Comparison of ENCODE assay signal across 8 cellular contexts in the genomic region with DNA sequence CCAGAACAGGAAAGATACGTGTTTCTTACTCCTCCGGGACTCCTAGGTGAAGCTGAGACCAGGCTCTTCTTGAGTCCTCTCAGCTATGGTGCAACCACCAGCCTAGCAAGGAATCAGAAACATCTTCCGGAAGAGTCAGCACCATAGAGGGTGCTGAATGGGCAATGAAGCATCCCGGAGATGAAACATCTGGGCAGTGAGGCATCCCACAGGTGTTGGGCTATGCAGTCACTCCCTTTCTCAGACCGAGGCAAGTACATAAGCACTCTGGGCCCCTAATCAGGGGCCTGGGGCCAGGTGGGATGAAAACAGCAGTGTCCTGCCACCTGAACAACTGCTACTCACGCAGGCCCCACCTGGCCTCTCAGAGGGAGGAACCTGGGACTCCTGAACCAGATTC. TPM values are rescaled to one million over a fixed set of nuclear protein-coding genes. Genes with fewer than 3 reads are reported as not detected.
DNase-seq lines count a peak whose midpoint lies in the region; ATAC-seq, FAIRE-seq and TF ChIP-seq lines count a peak whose summit lies in the region.

No MANE protein-coding gene starts in this region.

- TF ChIP-seq CTCF in K562 (IDR thresholded peaks at IDR 0.05 in 2 of 3, conservative IDR thresholded peaks at IDR 0.05 in 1 of 3; ENCODE audit: insufficient read depth in 2 of 3, low read depth in 1 of 3, low read length in 3 of 3): no peak

- intact Hi-C loops in K562 (cut with micrococcal nuclease): no loop called here

- H3K9me3 Mint-ChIP-seq in activated naive CD4-positive, alpha-beta T cell treated with anti-CD3 and anti-CD28 coated beads, Interleukin-2, amount 10 ng/mL, durations not matched to agents 7 days and 5 days: peaks cover 2% of the 10 kb centered on the region

- no TSS peak for BruUV-seq in K562 (replicated peaks; lab: Mats Ljungman, UMichigan)

- peaks cover 64% of the 10 kb centered on the region for H3K79me2 ChIP-seq in K562 (ENCODE audit: control insufficient read depth, insufficient read depth, low read length)

- H3K27ac ChIP-seq in K562 (ENCODE audit: extremely low read depth, low read depth, low read length): peak overlapping the region; percentile 20
- H3K27ac ChIP-seq in mesodermal cell (ENCODE audit: low read depth, low read length, severe bottlenecking): no peak overlapping the region

- in situ Hi-C loops in K562 (cut with MboI): no loop called here

- TF ChIP-seq POLR2A in K562 (conservative IDR thresholded peaks at IDR 0.05): no peak

- CTCF ChIA-PET in activated naive CD4-positive, alpha-beta T cell treated with anti-CD3 and anti-CD28 coated beads, Interleukin-2, amount 10 ng/mL, durations not matched to agents 7 days and 5 days (lab: Charles Lee): interaction anchor here (1.4 to 11.3 kb wide), 3 partner anchors 15 to 71 kb away, joined by 10 to 100 read pairs (median 14); partner anchors contain the start of genes DUSP28 and RNPEPL1
- CTCF ChIA-PET in K562 (lab: Yijun Ruan, JAX; ENCODE audit: low intra/inter-chr PET ratio): no interaction called here

- no peak for FAIRE-seq in K562 (lab: Jason Lieb, UNC)

- POLR2A ChIA-PET in K562 (lab: Yijun Ruan, JAX): interaction anchor here (1.0 kb wide), 1 partner anchor 9 kb away, joined by 4 read pairs; no protein-coding TSS in a partner anchor

- peak overlapping the region; percentile 82 to 95 for H3K9ac ChIP-seq in K562 (ENCODE audit: insufficient read depth in 1 of 2, low read depth in 2 of 2, low read length in 2 of 2)

- peaks cover 23% of the 10 kb centered on the region for H3K36me3 Mint-ChIP-seq in activated naive CD4-positive, alpha-beta T cell treated with anti-CD3 and anti-CD28 coated beads, Interleukin-2, amount 10 ng/mL, durations not matched to agents 7 days and 5 days

- DNase-seq in activated naive CD4-positive, alpha-beta T cell treated with anti-CD3 and anti-CD28 coated beads, Interleukin-2, amount 10 ng/mL, durations not matched to agents 7 days and 5 days: no peak
- DNase-seq in activated naive CD4-positive, alpha-beta T cell (lab: John Stamatoyannopoulos, UW): no peak
- no peak for DNase-seq in K562 (ENCODE audit: extremely low read depth in 1 of 4, low spot score in 3 of 4)
- no peak for DNase-seq in OCI-M1 (lab: John Stamatoyannopoulos, UW)
- DNase-seq in anterior cingulate cortex (lab: John Stamatoyannopoulos, UW): no peak

- H3K36me3 ChIP-seq in K562 (ENCODE audit: control insufficient read depth, insufficient read depth, low read length): peaks cover 16% of the 10 kb centered on the region; the same call in 2 of the 3 replicates
- peaks cover 39% of the 10 kb centered on the region for H3K36me3 ChIP-seq in mesodermal cell (ENCODE audit: control insufficient read depth, insufficient read depth, low read length)

- H2AFZ ChIP-seq in K562 (ENCODE audit: low read depth, low read length): no peak overlapping the region

- H3K27me3 ChIP-seq in K562 (ENCODE audit: control insufficient read depth in 2 of 2, insufficient read depth in 2 of 2, low read length in 2 of 2): no peaks in the 10 kb centered on the region

- peak; percentile 24 for ATAC-seq in HG03432 (IDR thresholded peaks at IDR 0.05; ENCODE audit: unreplicated experiment)
- no peak for ATAC-seq in K562
- ATAC-seq in GM21360 (IDR thresholded peaks at IDR 0.05; ENCODE audit: unreplicated experiment): no peak

- no peaks in the 10 kb centered on the region for H3K9me1 ChIP-seq in K562 (ENCODE audit: control insufficient read depth, insufficient read depth, low read length)

- TF ChIP-seq EP300 in K562 (IDR thresholded peaks at IDR 0.05; ENCODE audit: low read length): no peak

- H4K20me1 ChIP-seq in K562 (replicated peaks; ENCODE audit: control insufficient read depth, insufficient read depth, low read length): no peaks in the 10 kb centered on the region; the same call in 1 of the 2 replicates

- peak overlapping the region; percentile 86 for H3K4me3 Mint-ChIP-seq in activated naive CD4-positive, alpha-beta T cell treated with anti-CD3 and anti-CD28 coated beads, Interleukin-2, amount 10 ng/mL, durations not matched to agents 7 days and 5 days

- H3K27ac Mint-ChIP-seq in activated naive CD4-positive, alpha-beta T cell treated with anti-CD3 and anti-CD28 coated beads, Interleukin-2, amount 10 ng/mL, durations not matched to agents 7 days and 5 days: no peak overlapping the region

- peak overlapping the region; percentile 92 for H3K4me3 ChIP-seq in K562
- H3K4me3 ChIP-seq in mesodermal cell (ENCODE audit: extremely low read depth, insufficient read depth, low read length, poor library complexity, severe bottlenecking): peak overlapping the region; percentile 98

- H3K4me2 ChIP-seq in K562 (ENCODE audit: insufficient read depth, low read length): peak overlapping the region; percentile 93

- H3K4me1 ChIP-seq in K562 (replicated peaks in 1 of 2; ENCODE audit: control insufficient read depth in 2 of 2, insufficient read depth in 2 of 2, low read length in 2 of 2) (peaks cover 35 to 51% of the 10 kb centered on the region in 2 experiments), mesodermal cell (ENCODE audit: control insufficient read depth, insufficient read depth, low read length, poor library complexity, severe bottlenecking) (peaks cover 31% of the 10 kb centered on the region)

- WGBS in K562 (ENCODE audit: insufficient coverage, low coverage, missing lambda C conversion rate): 23% methylated on average over 6 of the region's 6 CpGs
- WGBS in mesodermal cell (ENCODE audit: insufficient coverage in 2 of 2), 2 experiments: 83 to 91% methylated on average over 6 of the region's 6 CpGs

- TF ChIP-seq RAD21 in K562 (CRISPR knock-in tag; conservative IDR thresholded peaks at IDR 0.05 in 1 of 2, IDR thresholded peaks at IDR 0.05 in 1 of 2): no peak

- H3K27me3 Mint-ChIP-seq in activated naive CD4-positive, alpha-beta T cell treated with anti-CD3 and anti-CD28 coated beads, Interleukin-2, amount 10 ng/mL, durations not matched to agents 7 days and 5 days: no peaks in the 10 kb centered on the region

- H3K9me3 ChIP-seq in K562 (replicated peaks; ENCODE audit: control insufficient read depth, insufficient read depth, low read depth, low read length): no peaks in the 10 kb centered on the region
- no peaks in the 10 kb centered on the region for H3K9me3 ChIP-seq in mesodermal cell (ENCODE audit: control insufficient read depth, low read length)

- peaks cover 53% of the 10 kb centered on the region for H3K4me1 Mint-ChIP-seq in activated naive CD4-positive, alpha-beta T cell treated with anti-CD3 and anti-CD28 coated beads, Interleukin-2, amount 10 ng/mL, durations not matched to agents 7 days and 5 days

RNA-seq across cellular contexts. Expression of gene CAPN10, which starts 1.4 kb away (rescaled TPM):
- 47.6 and 128 TPM in 2 replicates for total RNA-seq in K562 (2011; cell fraction: chromatin; rRNA removed; ENCODE audit: low replicate concordance)
- 79.5 and 81.2 TPM in 2 replicates for total RNA-seq in K562 (2011; cell fraction: nucleolus; rRNA removed)
- 52.6 and 61.5 TPM in 2 replicates for total RNA-seq in K562 (2011; cell fraction: nucleoplasm; rRNA removed)
- total RNA-seq in K562 (2014; rRNA removed) (18.6 and 24.3 TPM in 2 replicates), K562 (2014; rRNA removed; fragmentation: Illumina TruSeq; extraction: Trizol) (3.7 and 4.1 TPM in 2 replicates), K562 (2015; rRNA removed; fragmentation: Illumina TruSeq; extraction: Trizol) (10.4 and 14.5 TPM in 2 replicates), K562 (2021) (19.3 and 25.3 TPM in 2 replicates)
- polyA plus RNA-seq in K562 (2011; rRNA removed) (8.4 and 14.0 TPM in 2 replicates), K562 (2014; fragmentation: Illumina TruSeq; extraction: Trizol) (4.7 and 8.9 TPM in 2 replicates), K562 (2014; fragmentation: Nextera tagmentation; extraction: Ambion mirVana) (under 1 TPM; 0.08 to 0.41 TPM), K562 (2014; rRNA removed) (26.1 and 26.8 TPM in 2 replicates)
- polyA plus RNA-seq in K562 (2011; cell fraction: cytosol; rRNA removed): 8.3 and 17.5 TPM in 2 replicates
- polyA plus RNA-seq in K562 (2011; cell fraction: nucleus; rRNA removed): 81.9 and 107 TPM in 2 replicates
- 11.4 and 22.7 TPM in 2 replicates for polyA plus RNA-seq in K562 (2012)
- polyA minus RNA-seq in K562 (2011; rRNA and poly(A)+ RNA removed): 3.7 and 4.6 TPM in 2 replicates
- polyA minus RNA-seq in K562 (2011; cell fraction: cytosol; rRNA and poly(A)+ RNA removed): 7.4 and 9.3 TPM in 2 replicates
- polyA minus RNA-seq in K562 (2011; cell fraction: nucleus; rRNA and poly(A)+ RNA removed): 26.9 and 33.0 TPM in 2 replicates
- polyA plus RNA-seq in mesodermal cell (2013, experiment 1 of 2): 35.4 TPM
- polyA plus RNA-seq in mesodermal cell (2013, experiment 2 of 2): 24.0 TPM

RNA-seq across cellular contexts. Expression of gene RNPEPL1, which starts 16.8 kb away (rescaled TPM):
- total RNA-seq in K562 (2011; cell fraction: chromatin; rRNA removed; ENCODE audit: low replicate concordance): 13.5 and 56.3 TPM in 2 replicates
- total RNA-seq in K562 (2011; cell fraction: nucleolus; rRNA removed): 37.2 and 53.2 TPM in 2 replicates
- total RNA-seq in K562 (2011; cell fraction: nucleoplasm; rRNA removed): 20.7 and 21.8 TPM in 2 replicates
- total RNA-seq in K562 (2014; rRNA removed) (15.7 and 25.3 TPM in 2 replicates), K562 (2014; rRNA removed; fragmentation: Illumina TruSeq; extraction: Trizol) (1.7 and 2.5 TPM in 2 replicates), K562 (2015; rRNA removed; fragmentation: Illumina TruSeq; extraction: Trizol) (7.0 and 7.1 TPM in 2 replicates), K562 (2021) (38.3 and 38.7 TPM in 2 replicates)
- polyA plus RNA-seq in K562 (2011; rRNA removed) (5.5 and 10.0 TPM in 2 replicates), K562 (2014; fragmentation: Illumina TruSeq; extraction: Trizol) (5.6 and 21.3 TPM in 2 replicates), K562 (2014; fragmentation: Nextera tagmentation; extraction: Ambion mirVana) (under 1 TPM; 0.07 to 0.45 TPM), K562 (2014; rRNA removed) (21.9 and 28.2 TPM in 2 replicates)
- polyA plus RNA-seq in K562 (2011; cell fraction: cytosol; rRNA removed): 12.6 and 28.4 TPM in 2 replicates
- 56.7 and 79.9 TPM in 2 replicates for polyA plus RNA-seq in K562 (2011; cell fraction: nucleus; rRNA removed)
- 21.9 and 55.2 TPM in 2 replicates for polyA plus RNA-seq in K562 (2012)
- polyA minus RNA-seq in K562 (2011; rRNA and poly(A)+ RNA removed): 1.9 and 3.7 TPM in 2 replicates
- polyA minus RNA-seq in K562 (2011; cell fraction: cytosol; rRNA and poly(A)+ RNA removed): 29.7 and 42.0 TPM in 2 replicates
- 17.6 and 18.4 TPM in 2 replicates for polyA minus RNA-seq in K562 (2011; cell fraction: nucleus; rRNA and poly(A)+ RNA removed)
- 30.9 TPM for polyA plus RNA-seq in mesodermal cell (2013, experiment 1 of 2)
- polyA plus RNA-seq in mesodermal cell (2013, experiment 2 of 2): 26.6 TPM

RNA-seq across cellular contexts. Expression of gene DUSP28, which starts 24.9 kb away (rescaled TPM):
- 9.2 and 12.9 TPM in 2 replicates for total RNA-seq in K562 (2011; cell fraction: chromatin; rRNA removed; ENCODE audit: low replicate concordance)
- 7.8 and 10.5 TPM in 2 replicates for total RNA-seq in K562 (2011; cell fraction: nucleolus; rRNA removed)
- total RNA-seq in K562 (2011; cell fraction: nucleoplasm; rRNA removed): 11.3 and 11.6 TPM in 2 replicates
- total RNA-seq in K562 (2014; rRNA removed) (5.1 and 5.6 TPM in 2 replicates), K562 (2014; rRNA removed; fragmentation: Illumina TruSeq; extraction: Trizol) (4.2 and 5.8 TPM in 2 replicates), K562 (2015; rRNA removed; fragmentation: Illumina TruSeq; extraction: Trizol) (3.6 and 4.3 TPM in 2 replicates), K562 (2021) (3.3 and 6.3 TPM in 2 replicates)
- polyA plus RNA-seq in K562 (2011; rRNA removed) (7.5 and 8.1 TPM in 2 replicates), K562 (2014; fragmentation: Illumina TruSeq; extraction: Trizol) (4.1 and 4.7 TPM in 2 replicates), K562 (2014; fragmentation: Nextera tagmentation; extraction: Ambion mirVana) (1 to 10 TPM; 2.8 to 4.2 TPM), K562 (2014; rRNA removed) (4.7 and 5.4 TPM in 2 replicates)
- polyA plus RNA-seq in K562 (2011; cell fraction: cytosol; rRNA removed): 6.5 and 7.1 TPM in 2 replicates
- 6.2 and 6.6 TPM in 2 replicates for polyA plus RNA-seq in K562 (2011; cell fraction: nucleus; rRNA removed)
- polyA plus RNA-seq in K562 (2012): 5.6 and 7.6 TPM in 2 replicates
- 4.2 and 5.7 TPM in 2 replicates for polyA minus RNA-seq in K562 (2011; rRNA and poly(A)+ RNA removed)
- 1.2 and 2.1 TPM in 2 replicates for polyA minus RNA-seq in K562 (2011; cell fraction: cytosol; rRNA and poly(A)+ RNA removed)
- 3.4 and 3.8 TPM in 2 replicates for polyA minus RNA-seq in K562 (2011; cell fraction: nucleus; rRNA and poly(A)+ RNA removed)
- polyA plus RNA-seq in mesodermal cell (2013, experiment 1 of 2): 4.7 TPM
- 6.2 TPM for polyA plus RNA-seq in mesodermal cell (2013, experiment 2 of 2)

RNA-seq across cellular contexts. Expression of gene ANKMY1, which starts 27.3 kb away (rescaled TPM):
- total RNA-seq in K562 (2011; cell fraction: chromatin; rRNA removed; ENCODE audit: low replicate concordance): 94.4 and 106 TPM in 2 replicates
- total RNA-seq in K562 (2011; cell fraction: nucleolus; rRNA removed): 48.0 and 49.5 TPM in 2 replicates
- total RNA-seq in K562 (2011; cell fraction: nucleoplasm; rRNA removed): 47.5 and 60.0 TPM in 2 replicates
- 7.7 and 8.2 TPM in 2 replicates for total RNA-seq in K562 (2014; rRNA removed)
- 4.4 and 6.4 TPM in 2 replicates for total RNA-seq in K562 (2014; rRNA removed; fragmentation: Illumina TruSeq; extraction: Trizol)
- 10.7 and 12.3 TPM in 2 replicates for total RNA-seq in K562 (2015; rRNA removed; fragmentation: Illumina TruSeq; extraction: Trizol)
- total RNA-seq in K562 (2021): 15.1 and 16.0 TPM in 2 replicates
- polyA plus RNA-seq in K562 (2011; rRNA removed): 13.0 and 18.7 TPM in 2 replicates
- 13.4 and 18.3 TPM in 2 replicates for polyA plus RNA-seq in K562 (2011; cell fraction: cytosol; rRNA removed)
- polyA plus RNA-seq in K562 (2011; cell fraction: nucleus; rRNA removed): 66.3 and 91.6 TPM in 2 replicates
- 12.3 and 19.9 TPM in 2 replicates for polyA plus RNA-seq in K562 (2012)
- polyA plus RNA-seq in K562 (2014; fragmentation: Illumina TruSeq; extraction: Trizol): 12.4 and 13.8 TPM in 2 replicates
- under 1 TPM; 0.75 to 0.87 TPM for polyA plus RNA-seq in K562 (2014; fragmentation: Nextera tagmentation; extraction: Ambion mirVana)
- 11.7 and 11.9 TPM in 2 replicates for polyA plus RNA-seq in K562 (2014; rRNA removed)
- polyA minus RNA-seq in K562 (2011; rRNA and poly(A)+ RNA removed): 22.6 and 23.1 TPM in 2 replicates
- 9.9 and 13.2 TPM in 2 replicates for polyA minus RNA-seq in K562 (2011; cell fraction: cytosol; rRNA and poly(A)+ RNA removed)
- 34.6 and 45.8 TPM in 2 replicates for polyA minus RNA-seq in K562 (2011; cell fraction: nucleus; rRNA and poly(A)+ RNA removed)
- 7.9 TPM for polyA plus RNA-seq in mesodermal cell (2013, experiment 1 of 2)
- 6.0 TPM for polyA plus RNA-seq in mesodermal cell (2013, experiment 2 of 2)

RNA-seq across cellular contexts. Expression of gene GPR35, which starts 40.2 kb away (rescaled TPM):
- 0.40 and 0.76 TPM in 2 replicates for total RNA-seq in K562 (2011; cell fraction: chromatin; rRNA removed; ENCODE audit: low replicate concordance)
- total RNA-seq in K562 (2011; cell fraction: nucleolus; rRNA removed): 0.50 and 0.53 TPM in 2 replicates
- 0.73 TPM in 1 of 2 replicates, not detected in the other for total RNA-seq in K562 (2011; cell fraction: nucleoplasm; rRNA removed)
- total RNA-seq in K562 (2014; rRNA removed) (0.50 TPM in 1 of 2 replicates, not detected in the other), K562 (2014; rRNA removed; fragmentation: Illumina TruSeq; extraction: Trizol) (0.07 TPM in 1 of 2 replicates, not detected in the other), K562 (2015; rRNA removed; fragmentation: Illumina TruSeq; extraction: Trizol) (0.29 and 0.34 TPM in 2 replicates), K562 (2021) (0.20 and 0.33 TPM in 2 replicates)
- polyA plus RNA-seq in K562 (2011; rRNA removed) (0.04 and 0.19 TPM in 2 replicates), K562 (2014; fragmentation: Illumina TruSeq; extraction: Trizol) (0.08 TPM in 1 of 2 replicates, not detected in the other), K562 (2014; fragmentation: Nextera tagmentation; extraction: Ambion mirVana) (not detected), K562 (2014; rRNA removed) (0.12 and 0.29 TPM in 2 replicates)
- 0.13 and 0.25 TPM in 2 replicates for polyA plus RNA-seq in K562 (2011; cell fraction: cytosol; rRNA removed)
- 1.2 TPM in 2 replicates for polyA plus RNA-seq in K562 (2011; cell fraction: nucleus; rRNA removed)
- 0.29 and 1.5 TPM in 2 replicates for polyA plus RNA-seq in K562 (2012)
- polyA minus RNA-seq in K562 (2011; rRNA and poly(A)+ RNA removed): 0.11 and 0.15 TPM in 2 replicates
- not detected in 2 replicates for polyA minus RNA-seq in K562 (2011; cell fraction: cytosol; rRNA and poly(A)+ RNA removed)
- polyA minus RNA-seq in K562 (2011; cell fraction: nucleus; rRNA and poly(A)+ RNA removed): 0.13 and 0.22 TPM in 2 replicates
- polyA plus RNA-seq in mesodermal cell (2013, experiment 1 of 2): 0.37 TPM
- polyA plus RNA-seq in mesodermal cell (2013, experiment 2 of 2): 0.30 TPM
